1 cellular context compared by ENCODE assay signal in the genomic region with DNA sequence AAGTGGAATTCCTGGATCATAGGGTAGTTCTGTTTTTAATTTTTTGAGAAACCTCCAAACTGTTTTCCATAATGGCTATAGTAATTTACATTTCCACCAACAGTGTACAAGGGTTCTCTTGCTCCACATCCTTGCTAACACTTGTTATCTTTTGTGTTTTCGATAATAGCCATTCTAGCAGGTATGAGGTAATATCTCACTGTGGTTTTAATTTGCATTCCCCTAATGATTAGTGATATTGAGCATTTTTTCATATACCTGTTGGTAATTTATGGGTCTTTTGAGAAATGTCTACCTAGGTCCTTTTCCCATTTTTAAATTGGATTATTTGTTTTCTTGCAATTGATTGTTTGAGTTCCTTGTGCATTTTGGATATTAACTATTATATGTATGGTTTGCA.
TF ChIP-seq lines count a peak whose summit lies in the region.

No MANE protein-coding gene starts in this region.

TF ChIP-seq in GM12878, 131 proteins besides CTCF, POLR2A, EP300 and RAD21:
- no peak for TF ChIP-seq STAT1 (conservative IDR thresholded peaks at IDR 0.05)
- no peak for TF ChIP-seq EGR1 (IDR thresholded peaks at IDR 0.05; ENCODE audit: borderline replicate concordance in 1 of 2, low read depth in 2 of 2, low read length in 2 of 2)
- TF ChIP-seq MEF2A (IDR thresholded peaks at IDR 0.05; ENCODE audit: insufficient read depth, low read depth, low read length) = no peak
- peak; percentile 60 for TF ChIP-seq ATF7 (IDR thresholded peaks at IDR 0.05; ENCODE audit: low read depth)
- TF ChIP-seq ASH2L (IDR thresholded peaks at IDR 0.05; ENCODE audit: borderline replicate concordance, low read depth) = no peak
